7 cellular contexts compared by ENCODE assay signal in genomic region chrX:153980394-153980793, GRCh38. TPM values are rescaled to one million over a fixed set of nuclear protein-coding genes. Genes with fewer than 3 reads are reported as not detected.
DNase-seq lines count a peak whose midpoint lies in the region; ATAC-seq, FAIRE-seq and TF ChIP-seq lines count a peak whose summit lies in the region.
"Not testable (repeated sequence)": the region's sequence is repeated elsewhere in the genome, so short reads cannot be mapped to it uniquely, and the experiment has no call there.

No MANE protein-coding gene starts in this region.

- H3K18ac ChIP-seq in H1 (ENCODE audit: extremely low read depth, low read length) = not testable (repeated sequence)

- not testable (repeated sequence) for H2BK120ac ChIP-seq in H1 (replicated peaks; ENCODE audit: low read depth, low read length)

- not testable (repeated sequence) for H3K9ac ChIP-seq in H1 (replicated peaks in 1 of 4; ENCODE audit: extremely low read depth in 1 of 4, low read depth in 3 of 4, low read length in 3 of 4)

- not testable (repeated sequence) for H3K36me3 Mint-ChIP-seq in activated B cell treated with CpG ODN at 0.5 μM for 24 hours (ENCODE audit: low read depth)

- H3K9me3 ChIP-seq in H1 (ENCODE audit: insufficient read depth in 2 of 2, low read depth in 1 of 2, low read length in 1 of 2); pancreas: not testable (repeated sequence)

- H3K27ac ChIP-seq in H1 (ENCODE audit: low read depth, low read length) = not testable (repeated sequence)
- peak overlapping the region in 1 of 4 donors; percentile 6 for H3K27ac ChIP-seq in pancreas

- peak; percentile 60 for ATAC-seq in GM21529 (IDR thresholded peaks at IDR 0.05; ENCODE audit: unreplicated experiment)
- ATAC-seq in HG03460 (IDR thresholded peaks at IDR 0.05; ENCODE audit: unreplicated experiment) = peak; percentile 49
- peak; percentile 51 for ATAC-seq in activated B cell treated with CpG ODN at 0.5 μM for 24 hours (ENCODE audit: low read depth)
- peak; percentile 61 to 84 (median 74) for ATAC-seq in pancreas

- not testable (repeated sequence) for H2BK15ac ChIP-seq in H1 (ENCODE audit: low read length)

- not testable (repeated sequence) for H3K4me3 ChIP-seq in H1 (ENCODE audit: extremely low read depth in 1 of 4, insufficient read depth in 2 of 4, low read depth in 3 of 4, low read length in 4 of 4); pancreas

- not testable (repeated sequence) for H3K36me3 ChIP-seq in H1 (ENCODE audit: control insufficient read depth in 2 of 4, insufficient read depth in 4 of 4, low read length in 3 of 4); pancreas

- FAIRE-seq in GM12892 (lab: Jason Lieb, UNC) (peak; percentile 95), H1 (lab: Jason Lieb, UNC) (peak; percentile 86), pancreas (lab: Jason Lieb, UNC) (peak; percentile 65)

- TF ChIP-seq EP300 in H1 (IDR thresholded peaks at IDR 0.05; ENCODE audit: borderline replicate concordance in 1 of 2, low read depth in 2 of 2, low read length in 2 of 2) = not testable (repeated sequence)

- intact Hi-C loops in activated B cell treated with CpG ODN at 0.5 μM for 24 hours (cut with micrococcal nuclease); pancreas (cut with DNase I): not testable (repeated sequence)

- H4K91ac ChIP-seq in H1 (replicated peaks; ENCODE audit: insufficient read length, low read length) = not testable (repeated sequence)

- not testable (repeated sequence) for H3K27me3 Mint-ChIP-seq in activated B cell treated with CpG ODN at 0.5 μM for 24 hours

- H3K4me2 ChIP-seq in H1 (ENCODE audit: insufficient read depth in 1 of 2, low read depth in 2 of 2, low read length in 2 of 2) = not testable (repeated sequence)

- H3K4me3 Mint-ChIP-seq in activated B cell treated with CpG ODN at 0.5 μM for 24 hours = peak overlapping the region; percentile 69

- H3K4me1 ChIP-seq in H1 (replicated peaks in 1 of 4; ENCODE audit: control insufficient read depth in 3 of 4, insufficient read depth in 4 of 4, low read length in 3 of 4); pancreas: not testable (repeated sequence)

- DNase-seq in GM12892 (ENCODE audit: insufficient read length); activated B cell treated with CpG ODN at 0.5 μM for 24 hours; H1 (ENCODE audit: low read depth in 1 of 2, low spot score in 2 of 2): not testable (repeated sequence)
- peak; percentile 32 for DNase-seq in activated naive CD4-positive, alpha-beta T cell treated with Interleukin-2 at 50 U/mL for 16 hours
- DNase-seq in pancreas = peak in 2 of 6 donors; percentile 37 to 38

- peaks cover 50% of the 10 kb centered on the region for H3K4me1 Mint-ChIP-seq in activated B cell treated with CpG ODN at 0.5 μM for 24 hours

- H3K4ac ChIP-seq in H1 (replicated peaks; ENCODE audit: insufficient read length, low read depth, low read length) = not testable (repeated sequence)

- not testable (repeated sequence) for H3K27me3 ChIP-seq in H1 (replicated peaks in 1 of 4; ENCODE audit: control insufficient read depth in 3 of 4, extremely low read depth in 1 of 4, insufficient read depth in 3 of 4, low read length in 3 of 4); pancreas

- H3K56ac ChIP-seq in H1 (replicated peaks; ENCODE audit: insufficient read length, low read depth, low read length) = not testable (repeated sequence)

- H3K14ac ChIP-seq in H1 (ENCODE audit: insufficient read length) = not testable (repeated sequence)

- H2AFZ ChIP-seq in H1 (ENCODE audit: low read length) = not testable (repeated sequence)

- H4K20me1 ChIP-seq in H1 (replicated peaks in 1 of 2; ENCODE audit: control insufficient read depth in 1 of 2, insufficient read depth in 2 of 2, low read length in 2 of 2) = not testable (repeated sequence)

- H3K27ac Mint-ChIP-seq in activated B cell treated with CpG ODN at 0.5 μM for 24 hours = peak overlapping the region; percentile 92

- H4K8ac ChIP-seq in H1 (ENCODE audit: extremely low read depth, insufficient read depth, low read length) = not testable (repeated sequence)

- H2BK20ac ChIP-seq in H1 (ENCODE audit: low read length) = not testable (repeated sequence)

- not testable (repeated sequence) for H3K23me2 ChIP-seq in H1 (ENCODE audit: low read depth, low read length)

- TF ChIP-seq CTCF in activated B cell treated with CpG ODN at 0.5 μM for 24 hours (IDR thresholded peaks at IDR 0.05); H1 (IDR thresholded peaks at IDR 0.05; ENCODE audit: control extremely low read depth in 1 of 3, insufficient read depth in 1 of 3, low read depth in 1 of 3, low read length in 3 of 3); pancreas (IDR thresholded peaks at IDR 0.05): not testable (repeated sequence)

- not testable (repeated sequence) for TF ChIP-seq RAD21 in H1 (IDR thresholded peaks at IDR 0.05 in 1 of 2, conservative IDR thresholded peaks at IDR 0.05 in 1 of 2; ENCODE audit: low read depth in 2 of 2, low read length in 2 of 2)

- H2BK12ac ChIP-seq in H1 (ENCODE audit: low read depth, low read length) = not testable (repeated sequence)

- CTCF ChIA-PET in activated B cell treated with CpG ODN at 0.5 μM for 24 hours (lab: Charles Lee) = interaction anchor here (0.8 to 1.4 kb wide), 2 partner anchors 24 to 34 kb away, joined by 3 to 7 read pairs; no protein-coding TSS in a partner anchor
- CTCF ChIA-PET in H1 (lab: Charles Lee; ENCODE audit: partially characterized antibody) = interaction anchor here (1.6 kb wide), 1 partner anchor 28 kb away, joined by 3 read pairs; no protein-coding TSS in a partner anchor

- not testable (repeated sequence) for H3K79me1 ChIP-seq in H1 (ENCODE audit: low read depth, low read length)

- H4K5ac ChIP-seq in H1 (ENCODE audit: insufficient read length, low read depth, low read length) = not testable (repeated sequence)

- H2AK5ac ChIP-seq in H1 (ENCODE audit: low read depth, low read length) = not testable (repeated sequence)

- not testable (repeated sequence) for TF ChIP-seq POLR2A in GM12892 (IDR thresholded peaks at IDR 0.05; ENCODE audit: low read depth, low read length); H1 (IDR thresholded peaks at IDR 0.05; ENCODE audit: control extremely low read depth in 1 of 2, low read depth in 2 of 2, low read length in 2 of 2)

- 87% methylated on average over 4 of the region's 10 CpGs; no CpG with 5 or more reads in 1 of the 2 experiments for WGBS in H1 (ENCODE audit: extremely low coverage in 1 of 2, insufficient coverage in 1 of 2, insufficient read length in 1 of 2, insufficient replicate concordance in 2 of 2, low coverage in 1 of 2, low lambda C conversion rate in 2 of 2, missing lambda C conversion rate in 1 of 2), 2 experiments
- WGBS in pancreas, 2 donors = 22 to 48% methylated on average over 9 of the region's 10 CpGs

- H2BK5ac ChIP-seq in H1 (ENCODE audit: low read depth, low read length) = not testable (repeated sequence)

- H3K9me3 Mint-ChIP-seq in activated B cell treated with CpG ODN at 0.5 μM for 24 hours = not testable (repeated sequence)

- not testable (repeated sequence) for H3K23ac ChIP-seq in H1 (ENCODE audit: insufficient read length)

- H3K79me2 ChIP-seq in H1 (ENCODE audit: control insufficient read depth in 1 of 2, insufficient read depth in 2 of 2, low read length in 2 of 2) = not testable (repeated sequence)

- POLR2A ChIA-PET in activated B cell treated with CpG ODN at 0.5 μM for 24 hours (lab: Charles Lee) (interaction anchor here (0.6 to 3.0 kb wide), 10 partner anchors 9 to 508 kb away, joined by 3 to 19 read pairs (median 4); partner anchors contain the start of genes HCFC1 and IRAK1), H1 (lab: Charles Lee; ENCODE audit: partially characterized antibody) (interaction anchor here (3.2 kb wide), 1 partner anchor 9 kb away, joined by 10 read pairs; the partner anchor contains the start of gene HCFC1)

RNA-seq across cellular contexts. Expression of gene TMEM187, which starts 7.8 kb away (rescaled TPM):
- 2.2 TPM for polyA plus RNA-seq in GM12892 (2012; ENCODE audit: missing spikeins)
- total RNA-seq in activated B cell treated with CpG ODN at 0.5 μM for 24 hours (2.0 and 2.9 TPM in 2 replicates), pancreas (10 to 100 TPM in 2 of 6 donors, 1 to 10 TPM in 4; 5.7 to 12.4 (median 9.1) TPM)
- total RNA-seq in H1 (2021; fragmentation: NEBNext Ultra II Directional; extraction: Animal tissue kit (Norgen Biotek cat#: 25700)) = 2.7 and 5.0 TPM in 2 replicates
- polyA plus RNA-seq in H1 (2011; rRNA removed) (14.5 and 16.2 TPM in 2 replicates), pancreas (1 to 10 TPM; 5.2 to 7.8 TPM)
- 9.8 TPM for polyA plus RNA-seq in H1 (2011; cell fraction: cytosol; rRNA removed)
- polyA plus RNA-seq in H1 (2011; cell fraction: nucleus; rRNA removed) = 11.4 TPM
- 3.3 to 5.5 TPM (median 4.3 TPM) in 4 replicates for polyA plus RNA-seq in H1 (2012, experiment 1 of 2)
- polyA plus RNA-seq in H1 (2012, experiment 2 of 2) = 4.9 TPM
- polyA plus RNA-seq in H1 (2013, experiment 1 of 2) = 5.0 TPM
- 5.3 TPM for polyA plus RNA-seq in H1 (2013, experiment 2 of 2)
- polyA minus RNA-seq in H1 (2011; rRNA and poly(A)+ RNA removed) = 5.1 and 5.4 TPM in 2 replicates
- polyA minus RNA-seq in H1 (2011; cell fraction: cytosol; rRNA and poly(A)+ RNA removed) = 2.9 TPM
- 3.2 TPM for polyA minus RNA-seq in H1 (2011; cell fraction: nucleus; rRNA and poly(A)+ RNA removed)

RNA-seq across cellular contexts. Expression of gene HCFC1, which starts 8.8 kb away (rescaled TPM):
- polyA plus RNA-seq in GM12892 (2012; ENCODE audit: missing spikeins) = 13.3 TPM
- 72.5 and 79.4 TPM in 2 replicates for total RNA-seq in activated B cell treated with CpG ODN at 0.5 μM for 24 hours
- 117 and 120 TPM in 2 replicates for total RNA-seq in H1 (2021; fragmentation: NEBNext Ultra II Directional; extraction: Animal tissue kit (Norgen Biotek cat#: 25700))
- polyA plus RNA-seq in H1 (2011; rRNA removed) = 24.9 and 44.8 TPM in 2 replicates
- 19.1 TPM for polyA plus RNA-seq in H1 (2011; cell fraction: cytosol; rRNA removed)
- polyA plus RNA-seq in H1 (2011; cell fraction: nucleus; rRNA removed) = 58.3 TPM
- 68.3 to 93.0 TPM (median 82.4 TPM) in 4 replicates for polyA plus RNA-seq in H1 (2012, experiment 1 of 2)
- polyA plus RNA-seq in H1 (2012, experiment 2 of 2) = 84.1 TPM
- polyA plus RNA-seq in H1 (2013, experiment 1 of 2) = 56.8 TPM
- 47.2 TPM for polyA plus RNA-seq in H1 (2013, experiment 2 of 2)
- polyA minus RNA-seq in H1 (2011; rRNA and poly(A)+ RNA removed) = 20.7 TPM in 2 replicates
- 67.4 TPM for polyA minus RNA-seq in H1 (2011; cell fraction: cytosol; rRNA and poly(A)+ RNA removed)
- 37.2 TPM for polyA minus RNA-seq in H1 (2011; cell fraction: nucleus; rRNA and poly(A)+ RNA removed)
- 10 to 100 TPM; 10.4 to 28.4 (median 17.0) TPM for total RNA-seq in pancreas
- polyA plus RNA-seq in pancreas = 10 to 100 TPM; 15.7 to 17.1 TPM

RNA-seq across cellular contexts. Expression of gene RENBP, which starts 36.0 kb away (rescaled TPM):
- polyA plus RNA-seq in GM12892 (2012; ENCODE audit: missing spikeins) = 3.7 TPM
- total RNA-seq in activated B cell treated with CpG ODN at 0.5 μM for 24 hours (14.5 and 20.2 TPM in 2 replicates), pancreas (1 to 10 TPM in 4 of 6 donors, under 1 TPM in 2; 0.43 to 7.5 (median 1.6) TPM)
- 11.9 and 12.4 TPM in 2 replicates for total RNA-seq in H1 (2021; fragmentation: NEBNext Ultra II Directional; extraction: Animal tissue kit (Norgen Biotek cat#: 25700))
- polyA plus RNA-seq in H1 (2011; rRNA removed) (21.8 and 26.5 TPM in 2 replicates), pancreas (1 to 10 TPM; 2.8 to 5.1 TPM)
- 27.0 TPM for polyA plus RNA-seq in H1 (2011; cell fraction: cytosol; rRNA removed)
- polyA plus RNA-seq in H1 (2011; cell fraction: nucleus; rRNA removed) = 34.6 TPM
- 10.0 to 21.2 TPM (median 17.8 TPM) in 4 replicates for polyA plus RNA-seq in H1 (2012, experiment 1 of 2)
- polyA plus RNA-seq in H1 (2012, experiment 2 of 2) = 7.8 TPM
- 6.4 TPM for polyA plus RNA-seq in H1 (2013, experiment 1 of 2)
- polyA plus RNA-seq in H1 (2013, experiment 2 of 2) = 4.9 TPM
- polyA minus RNA-seq in H1 (2011; rRNA and poly(A)+ RNA removed) = 5.5 and 9.2 TPM in 2 replicates
- polyA minus RNA-seq in H1 (2011; cell fraction: cytosol; rRNA and poly(A)+ RNA removed) = 4.0 TPM
- 6.6 TPM for polyA minus RNA-seq in H1 (2011; cell fraction: nucleus; rRNA and poly(A)+ RNA removed)

RNA-seq across cellular contexts. Expression of gene IRAK1, which starts 39.3 kb away (rescaled TPM):
- polyA plus RNA-seq in GM12892 (2012; ENCODE audit: missing spikeins) = 25.9 TPM
- total RNA-seq in activated B cell treated with CpG ODN at 0.5 μM for 24 hours (134 and 146 TPM in 2 replicates), pancreas (100 to 1,000 TPM in 1 of 6 donors, 10 to 100 TPM in 5; 44.5 to 103 (median 64.6) TPM)
- total RNA-seq in H1 (2021; fragmentation: NEBNext Ultra II Directional; extraction: Animal tissue kit (Norgen Biotek cat#: 25700)) = 41.7 and 47.2 TPM in 2 replicates
- polyA plus RNA-seq in H1 (2011; rRNA removed) (26.6 and 34.7 TPM in 2 replicates), pancreas (10 to 100 TPM; 35.8 to 48.9 TPM)
- polyA plus RNA-seq in H1 (2011; cell fraction: cytosol; rRNA removed) = 30.0 TPM
- polyA plus RNA-seq in H1 (2011; cell fraction: nucleus; rRNA removed) = 48.0 TPM
- polyA plus RNA-seq in H1 (2012, experiment 1 of 2) = 42.4 to 74.0 TPM (median 70.1 TPM) in 4 replicates
- 60.7 TPM for polyA plus RNA-seq in H1 (2012, experiment 2 of 2)
- polyA plus RNA-seq in H1 (2013, experiment 1 of 2) = 28.3 TPM
- 25.9 TPM for polyA plus RNA-seq in H1 (2013, experiment 2 of 2)
- 35.5 and 41.0 TPM in 2 replicates for polyA minus RNA-seq in H1 (2011; rRNA and poly(A)+ RNA removed)
- 54.9 TPM for polyA minus RNA-seq in H1 (2011; cell fraction: cytosol; rRNA and poly(A)+ RNA removed)
- 27.7 TPM for polyA minus RNA-seq in H1 (2011; cell fraction: nucleus; rRNA and poly(A)+ RNA removed)

RNA-seq across cellular contexts. Expression of gene NAA10, which starts 45.6 kb away (rescaled TPM):
- polyA plus RNA-seq in GM12892 (2012; ENCODE audit: missing spikeins) = 76.2 TPM
- total RNA-seq in activated B cell treated with CpG ODN at 0.5 μM for 24 hours (94.8 and 109 TPM in 2 replicates), pancreas (10 to 100 TPM; 24.5 to 49.0 (median 40.3) TPM)
- 98.1 and 98.8 TPM in 2 replicates for total RNA-seq in H1 (2021; fragmentation: NEBNext Ultra II Directional; extraction: Animal tissue kit (Norgen Biotek cat#: 25700))
- polyA plus RNA-seq in H1 (2011; rRNA removed) (80.4 and 119 TPM in 2 replicates), pancreas (100 to 1,000 TPM in 1 of 2 donors, 10 to 100 TPM in 1; 95.1 to 115 TPM)
- polyA plus RNA-seq in H1 (2011; cell fraction: cytosol; rRNA removed) = 119 TPM
- 118 TPM for polyA plus RNA-seq in H1 (2011; cell fraction: nucleus; rRNA removed)
- polyA plus RNA-seq in H1 (2012, experiment 1 of 2) = 97.2 to 140 TPM (median 123 TPM) in 4 replicates
- polyA plus RNA-seq in H1 (2012, experiment 2 of 2) = 131 TPM
- polyA plus RNA-seq in H1 (2013, experiment 1 of 2) = 119 TPM
- 110 TPM for polyA plus RNA-seq in H1 (2013, experiment 2 of 2)
- polyA minus RNA-seq in H1 (2011; rRNA and poly(A)+ RNA removed) = 52.7 and 54.6 TPM in 2 replicates
- polyA minus RNA-seq in H1 (2011; cell fraction: cytosol; rRNA and poly(A)+ RNA removed) = 42.9 TPM
- polyA minus RNA-seq in H1 (2011; cell fraction: nucleus; rRNA and poly(A)+ RNA removed) = 50.2 TPM
